8 cellular contexts compared by ENCODE assay signal in genomic region chr13:75219479-75220237, GRCh38.
DNase-seq lines count a peak whose midpoint lies in the region; ATAC-seq and TF ChIP-seq lines count a peak whose summit lies in the region.

No MANE protein-coding gene starts in this region.

- H3K4me3 ChIP-seq in DND-41 (ENCODE audit: low read depth in 1 of 2, low read length in 2 of 2) (no peak overlapping the region), fibroblast of villous mesenchyme (ENCODE audit: low read depth, low read length) (peak overlapping the region; percentile 21), neuron (ENCODE audit: low read length) (peak overlapping the region; percentile 40)

- no peaks in the 10 kb centered on the region for H3K9me3 ChIP-seq in DND-41 (ENCODE audit: insufficient read depth, low read length, severe bottlenecking)
- H3K9me3 ChIP-seq in neuron (ENCODE audit: low read length): no peaks in the 10 kb centered on the region

- no peaks in the 10 kb centered on the region for H3K36me3 ChIP-seq in DND-41 (ENCODE audit: insufficient read depth, low read length)
- no peaks in the 10 kb centered on the region for H3K36me3 ChIP-seq in neuron (ENCODE audit: insufficient read depth, low read length)

- ATAC-seq in DND-41 (ENCODE audit: insufficient read depth, low read depth): peak; percentile 99
- ATAC-seq in GM21717 (IDR thresholded peaks at IDR 0.05; ENCODE audit: unreplicated experiment): peak; percentile 95

- DNase-seq in DND-41 (peak; percentile 78), RWPE1 (ENCODE audit: low spot score) (peak; percentile 78), fibroblast of villous mesenchyme (ENCODE audit: low read depth) (peak; percentile 58), stromal cell of bone marrow (ENCODE audit: low read depth) (peak; percentile 33)
- peak; percentile 72 for DNase-seq in activated T-helper 9 cell treated with anti-CD3 and anti-CD28 coated beads, Interleukin-2, amount 50 U/mL, for 16 hours (ENCODE audit: low read depth)

- peak; percentile 96 for TF ChIP-seq RAD21 in Ishikawa (IDR thresholded peaks at IDR 0.05; ENCODE audit: low read depth)

- CTCF ChIA-PET in RWPE1 (lab: Yijun Ruan, JAX): interaction anchor here (0.5 to 1.5 kb wide), 23 partner anchors 9 to 1579 kb away, joined by 3 to 12 read pairs (median 4); no protein-coding TSS in a partner anchor

- TF ChIP-seq EP300 in Ishikawa (IDR thresholded peaks at IDR 0.05; ENCODE audit: borderline replicate concordance): no peak

- H3K4me1 ChIP-seq in DND-41 (ENCODE audit: insufficient read depth, low read length): peaks cover 7% of the 10 kb centered on the region; the same call in 1 of the 2 replicates
- H3K4me1 ChIP-seq in neuron (ENCODE audit: insufficient read depth, low read length): no peaks in the 10 kb centered on the region

- peak; percentile 94 for TF ChIP-seq CTCF in DND-41 (IDR thresholded peaks at IDR 0.05; ENCODE audit: borderline replicate concordance, extremely low read depth, low read length, poor library complexity, severe bottlenecking)
- TF ChIP-seq CTCF in RWPE1 (conservative IDR thresholded peaks at IDR 0.05; ENCODE audit: low read depth): peak; percentile 97
- peak; percentile 95 for TF ChIP-seq CTCF in fibroblast of villous mesenchyme (IDR thresholded peaks at IDR 0.05; ENCODE audit: insufficient read depth, low read depth, low read length)

- H3K27ac ChIP-seq in DND-41 (ENCODE audit: low read length) (no peak overlapping the region), RWPE1 (no peak overlapping the region)

- peak overlapping the region; percentile 11; the same call in 1 of the 2 replicates for H3K4me2 ChIP-seq in DND-41 (ENCODE audit: insufficient read depth, low read length)

- H3K27me3 ChIP-seq in DND-41 (ENCODE audit: insufficient read depth, low read length, poor library complexity) (peaks cover 5% of the 10 kb centered on the region), neuron (ENCODE audit: insufficient read depth, low read length) (no peaks in the 10 kb centered on the region)

- POLR2A ChIA-PET in RWPE1 (lab: Yijun Ruan, JAX; ENCODE audit: low non-redundant PET): no interaction called here

- H4K20me1 ChIP-seq in DND-41 (ENCODE audit: insufficient read depth, low read length): no peaks in the 10 kb centered on the region

- no peak overlapping the region for H3K9ac ChIP-seq in DND-41 (ENCODE audit: low read depth, low read length)

- no peaks in the 10 kb centered on the region for H3K79me2 ChIP-seq in DND-41 (ENCODE audit: insufficient read depth, low read length)

- H2AFZ ChIP-seq in DND-41 (ENCODE audit: low read depth, low read length): no peak overlapping the region
- H2AFZ ChIP-seq in neuron (ENCODE audit: low read depth, low read length): peak overlapping the region; percentile 74

TF ChIP-seq in Ishikawa, 13 proteins besides CTCF, POLR2A, EP300 and RAD21:
- TF ChIP-seq NFIC (IDR thresholded peaks at IDR 0.05) (no peak), TCF12 (IDR thresholded peaks at IDR 0.05; ENCODE audit: low read depth) (no peak), TEAD4 (IDR thresholded peaks at IDR 0.05) (no peak), TAF1 (IDR thresholded peaks at IDR 0.05; ENCODE audit: low read depth) (no peak), FOXM1 (IDR thresholded peaks at IDR 0.05; ENCODE audit: borderline replicate concordance, low read depth) (no peak), CREB1 (IDR thresholded peaks at IDR 0.05; ENCODE audit: low read depth) (no peak), REST (IDR thresholded peaks at IDR 0.05; ENCODE audit: low read depth) (no peak), EGR1 (IDR thresholded peaks at IDR 0.05) (no peak), CEBPB (IDR thresholded peaks at IDR 0.05) (no peak), USF1 (IDR thresholded peaks at IDR 0.05) (no peak), YY1 (IDR thresholded peaks at IDR 0.05; ENCODE audit: low read depth) (no peak), ZBTB7A (IDR thresholded peaks at IDR 0.05; ENCODE audit: low read depth) (no peak)
- TF ChIP-seq, protein P1, sequence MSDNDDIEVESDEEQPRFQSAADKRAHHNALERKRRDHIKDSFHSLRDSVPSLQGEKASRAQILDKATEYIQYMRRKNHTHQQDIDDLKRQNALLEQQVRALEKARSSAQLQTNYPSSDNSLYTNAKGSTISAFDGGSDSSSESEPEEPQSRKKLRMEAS (IDR thresholded peaks at IDR 0.05): no peak
TF ChIP-seq in Ishikawa: peak in this region for 0.

Comparison
In these comparisons a context has a peak if more than half of its experiments do, and no peak if none do; other contexts are left out.
1. H3K4me3 ChIP-seq: peak in fibroblast of villous mesenchyme (single experiment) and neuron (single experiment); none in DND-41 (0 of 2).
2. Peak in every context shown above with its lines, with median percentiles within 50 percentile points of each other: DNase-seq and CTCF ChIP-seq.